8 cellular contexts compared by ENCODE assay signal in genomic region chr21:41611966-41612606, GRCh38.
DNase-seq lines count a peak whose midpoint lies in the region; ATAC-seq and TF ChIP-seq lines count a peak whose summit lies in the region.

No MANE protein-coding gene starts in this region.

- POLR2A ChIA-PET in BJ (lab: Charles Lee) (interaction anchor here (0.9 kb wide), 1 partner anchor 166 kb away, joined by 3 read pairs; no protein-coding TSS in a partner anchor), IMR-90 (lab: Charles Lee; ENCODE audit: unreplicated experiment) (no interaction called here)

- H3K9me3 ChIP-seq in IMR-90 (ENCODE audit: control insufficient read depth, insufficient read depth, low read length) (no peaks in the 10 kb centered on the region), adipocyte (ENCODE audit: control insufficient read depth, low read length) (no peaks in the 10 kb centered on the region), left lung (no peaks in the 10 kb centered on the region)

- peaks cover 11% of the 10 kb centered on the region for H3K9me1 ChIP-seq in IMR-90 (ENCODE audit: insufficient read depth, low read length)

- peak overlapping the region; percentile 25; the same call in 1 of the 2 replicates for H2AK5ac ChIP-seq in IMR-90 (ENCODE audit: low read depth, low read length)

- H3K18ac ChIP-seq in IMR-90 (ENCODE audit: low read depth, low read length): no peak overlapping the region

- CTCF ChIA-PET in BJ (lab: Yijun Ruan, JAX): interaction anchor here (0.6 to 6.9 kb wide), 34 partner anchors 9 to 1351 kb away, joined by 3 to 153 read pairs (median 4); partner anchors contain the start of gene RIPK4
- CTCF ChIA-PET in IMR-90 (lab: Yijun Ruan, JAX): interaction anchor here (0.6 to 5.7 kb wide), 14 partner anchors 12 to 513 kb away, joined by 3 to 61 read pairs (median 5); no protein-coding TSS in a partner anchor

- no peak overlapping the region for H4K91ac ChIP-seq in IMR-90 (ENCODE audit: insufficient read depth, low read depth, low read length)

- no peak overlapping the region; the same call in 1 of the 2 replicates for H3K56ac ChIP-seq in IMR-90 (ENCODE audit: extremely low read depth, insufficient read depth, low read length)

- H4K20me1 ChIP-seq in IMR-90 (ENCODE audit: insufficient read depth, low read length): peaks cover 6% of the 10 kb centered on the region; the same call in 1 of the 2 replicates

- H2AFZ ChIP-seq in IMR-90 (replicated peaks; ENCODE audit: low read length, poor library complexity): peak overlapping the region; percentile 45

- H3K4me3 ChIP-seq in BJ (ENCODE audit: low read depth, low read length): no peak overlapping the region
- H3K4me3 ChIP-seq in IMR-90 (ENCODE audit: insufficient read depth, low read depth, low read length): no peak overlapping the region
- no peak overlapping the region for H3K4me3 ChIP-seq in adipocyte (ENCODE audit: low read length)
- no peak overlapping the region for H3K4me3 ChIP-seq in left lung

- no peak for TF ChIP-seq RAD21 in IMR-90 (IDR thresholded peaks at IDR 0.05; ENCODE audit: low read length)

- H3K14ac ChIP-seq in IMR-90 (replicated peaks; ENCODE audit: low read depth, low read length): no peak overlapping the region

- in situ Hi-C loops in IMR-90 (cut with MboI; ENCODE audit: low sequenced_read_pairs): loop anchor here (5.0 to 10.0 kb wide), 2 partner anchors 205 to 503 kb away; no protein-coding TSS in a partner anchor

- H3K79me1 ChIP-seq in IMR-90 (ENCODE audit: low read depth in 1 of 2, low read length in 2 of 2): no peaks in the 10 kb centered on the region

- no peak overlapping the region for H2BK15ac ChIP-seq in IMR-90 (ENCODE audit: low read depth, low read length)

- H3K23ac ChIP-seq in IMR-90 (ENCODE audit: low read depth, low read length): no peak overlapping the region

- TF ChIP-seq POLR2A in IMR-90 (IDR thresholded peaks at IDR 0.05; ENCODE audit: low read depth, low read length): no peak
- no peak for TF ChIP-seq POLR2A in GM18505 (IDR thresholded peaks at IDR 0.05; ENCODE audit: borderline replicate concordance, extremely low read depth, insufficient read depth, insufficient read length)

- H3K4me1 ChIP-seq in IMR-90 (ENCODE audit: control insufficient read depth, insufficient read depth, low read length) (peaks cover 19% of the 10 kb centered on the region), adipocyte (ENCODE audit: control insufficient read depth, insufficient read depth, low read length) (peaks cover 38% of the 10 kb centered on the region), left lung (peaks cover 7 to 16% of the 10 kb centered on the region in 2 donors)

- H3K9ac ChIP-seq in IMR-90 (ENCODE audit: low read depth, low read length) (no peak overlapping the region), adipocyte (ENCODE audit: low read length) (peak overlapping the region; percentile 77)

- no TSS peak for BruUV-seq in IMR-90 (replicated peaks; lab: Mats Ljungman, UMichigan)

- H3K36me3 ChIP-seq in BJ (ENCODE audit: control insufficient read depth, insufficient read depth, low read length) (no peaks in the 10 kb centered on the region), IMR-90 (ENCODE audit: control insufficient read depth, insufficient read depth, low read length) (no peaks in the 10 kb centered on the region), adipocyte (ENCODE audit: control insufficient read depth, insufficient read depth, low read length, severe bottlenecking) (no peaks in the 10 kb centered on the region), left lung (no peaks in the 10 kb centered on the region)

- no peak overlapping the region; the same call in 1 of the 2 replicates for H4K5ac ChIP-seq in IMR-90 (ENCODE audit: low read depth, low read length)

- peak overlapping the region; percentile 29; the same call in 1 of the 2 replicates for H2BK120ac ChIP-seq in IMR-90 (ENCODE audit: low read depth, low read length)

- DNase-seq in BJ (ENCODE audit: low read depth): no peak
- DNase-seq in IMR-90: peak; percentile 15
- DNase-seq in adipocyte (ENCODE audit: low read depth): no peak
- DNase-seq in left lung: no peak
- DNase-seq in hippocampal formation (lab: John Stamatoyannopoulos, UW): no peak

- no CpG with 5 or more reads among the region's 10 CpGs for WGBS in IMR-90 (ENCODE audit: extremely low coverage in 2 of 2, insufficient read length in 1 of 2), 2 experiments

- H2BK20ac ChIP-seq in IMR-90 (ENCODE audit: low read depth, low read length): no peak overlapping the region; the same call in 1 of the 2 replicates

- peak overlapping the region; percentile 15; the same call in 1 of the 2 replicates for H3K4ac ChIP-seq in IMR-90 (ENCODE audit: low read depth, low read length)

- peak overlapping the region; percentile 2 for H2AK9ac ChIP-seq in IMR-90 (replicated peaks; ENCODE audit: low read depth, low read length, poor library complexity)

- dilution Hi-C loops in IMR-90 (cut with HindIII; ENCODE audit: low sequenced_read_pairs, unreplicated experiment): no loop called here

- no peak overlapping the region for H3K27ac ChIP-seq in IMR-90 (ENCODE audit: insufficient read depth, low read length)
- H3K27ac ChIP-seq in left lung: peak overlapping the region; percentile 23 to 33

- 0 out of 2 replicates have a peak, but pooled peaks have one; percentile 19 for TF ChIP-seq CTCF in BJ (IDR thresholded peaks at IDR 0.05; ENCODE audit: insufficient read depth, low read depth, low read length)
- TF ChIP-seq CTCF in IMR-90 (conservative IDR thresholded peaks at IDR 0.05; ENCODE audit: low read depth, low read length): no peak
- no peak for TF ChIP-seq CTCF in left lung (IDR thresholded peaks at IDR 0.05)

- intact Hi-C loops in IMR-90 (cut with micrococcal nuclease) (loop anchor here (1.0 kb wide), 4 partner anchors 166 to 505 kb away; no protein-coding TSS in a partner anchor), left lung (cut with DNase I) (loop anchor here in 1 of 2 donors (5.0 kb wide), 2 partner anchors 165 to 205 kb away; no protein-coding TSS in a partner anchor)

- ATAC-seq in IMR-90 (ENCODE audit: low read depth) (no peak), left lung (peak; percentile 68), GM18505 (IDR thresholded peaks at IDR 0.05; ENCODE audit: unreplicated experiment) (no peak), HG03039 (IDR thresholded peaks at IDR 0.05; ENCODE audit: unreplicated experiment) (no peak), HG03457 (IDR thresholded peaks at IDR 0.05; ENCODE audit: unreplicated experiment) (no peak)

- no peak overlapping the region for H4K8ac ChIP-seq in IMR-90 (ENCODE audit: low read depth in 2 of 2, low read length in 2 of 2)

- H2BK5ac ChIP-seq in IMR-90 (ENCODE audit: low read depth, low read length, poor library complexity, severe bottlenecking): no peak overlapping the region

- no peaks in the 10 kb centered on the region; the same call in 1 of the 2 replicates for H3K27me3 ChIP-seq in BJ (ENCODE audit: control insufficient read depth, insufficient read depth, low read length)
- peaks cover 12% of the 10 kb centered on the region for H3K27me3 ChIP-seq in IMR-90 (ENCODE audit: control insufficient read depth, insufficient read depth, low read length)
- H3K27me3 ChIP-seq in adipocyte (replicated peaks; ENCODE audit: control insufficient read depth, insufficient read depth, low read length): peaks cover 12% of the 10 kb centered on the region
- peaks cover 0 to 37% of the 10 kb centered on the region in 2 donors for H3K27me3 ChIP-seq in left lung

- H3K4me2 ChIP-seq in IMR-90 (ENCODE audit: low read depth, low read length): no peak overlapping the region; the same call in 1 of the 2 replicates

TF ChIP-seq in IMR-90, 13 proteins besides CTCF, POLR2A, EP300 and RAD21:
- TF ChIP-seq MXI1 (IDR thresholded peaks at IDR 0.05; ENCODE audit: borderline replicate concordance, low read depth, low read length): no peak
- no peak for TF ChIP-seq MAZ (IDR thresholded peaks at IDR 0.05; ENCODE audit: borderline replicate concordance, low read depth, low read length)
- TF ChIP-seq USF2 (IDR thresholded peaks at IDR 0.05; ENCODE audit: low read depth, low read length): no peak
- no peak for TF ChIP-seq MAFK (IDR thresholded peaks at IDR 0.05; ENCODE audit: low read depth, low read length)
- no peak for TF ChIP-seq SMC3 (IDR thresholded peaks at IDR 0.05; ENCODE audit: low read depth, low read length)
- no peak for TF ChIP-seq FOS (IDR thresholded peaks at IDR 0.05; ENCODE audit: low read depth, low read length)
- TF ChIP-seq BHLHE40 (IDR thresholded peaks at IDR 0.05; ENCODE audit: low read depth, low read length): no peak
